In the genomic region with DNA sequence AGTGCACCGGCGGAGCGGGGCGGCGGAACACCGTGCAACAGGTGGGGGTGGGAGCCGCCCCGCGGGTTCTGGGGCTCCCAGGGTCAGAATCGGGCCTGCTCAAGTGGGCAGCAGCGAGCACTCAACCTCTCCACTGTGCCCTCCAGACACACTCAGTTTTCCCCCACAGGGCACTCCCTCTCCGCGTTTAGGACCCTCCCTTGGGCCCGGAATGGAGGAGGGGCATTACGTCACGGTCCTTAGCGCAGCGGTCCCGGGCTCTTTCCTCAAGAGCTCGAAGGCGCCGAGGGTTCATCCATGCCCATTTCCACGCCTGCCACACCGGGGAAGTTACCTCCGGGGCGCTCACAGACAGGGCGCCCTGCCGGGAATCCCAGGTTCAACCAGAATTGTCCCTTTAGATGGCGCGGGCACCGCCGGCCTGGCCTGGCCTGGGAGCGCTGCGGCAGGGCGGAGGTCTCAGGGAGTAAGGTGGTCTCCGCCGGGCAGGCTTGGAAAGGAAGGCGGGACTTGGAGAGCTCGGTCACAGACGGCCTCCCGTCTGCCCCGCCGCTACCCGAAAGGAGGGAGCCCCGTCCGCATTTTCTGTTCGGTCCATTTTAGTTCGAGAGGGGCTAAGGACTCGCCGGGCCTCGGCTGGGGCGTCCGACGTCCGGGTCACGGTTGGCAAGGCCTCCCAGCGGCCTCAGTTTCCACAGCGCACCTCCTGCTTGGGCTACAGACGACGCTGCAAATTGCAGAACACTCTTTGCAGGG, we compare ENCODE assay signal across 9 cellular contexts. TPM values are rescaled to one million over a fixed set of nuclear protein-coding genes. Genes with fewer than 3 reads are reported as not detected.
DNase-seq lines count a peak whose midpoint lies in the region; ATAC-seq and TF ChIP-seq lines count a peak whose summit lies in the region.
"Had no signal": no experiment of that assay in that cellular context is flagged by ENCODE, and none has a peak within 500 bp of the region (broad histone marks: within the 10 kb centered on the region; RNA-seq: fewer than 3 reads in every experiment).

No MANE protein-coding gene starts in this region.

- DNase-seq in right atrium auricular region (ENCODE audit: low spot score) (no peak), retinal pigment epithelial cell (ENCODE audit: low read depth) (no peak), aorta (no peak), OCI-M1 (lab: John Stamatoyannopoulos, UW) (no peak)
- DNase-seq: SIG-M5 had no signal

- no peak overlapping the region for H3K27ac ChIP-seq in SU-DHL-6 (ENCODE audit: low read depth, low read length)
- H3K27ac ChIP-seq in right atrium auricular region: no peak overlapping the region
- no peak overlapping the region for H3K27ac ChIP-seq in aorta (ENCODE audit: low read depth in 1 of 2, low read length in 2 of 2)

- H3K36me3 ChIP-seq in SU-DHL-6 (ENCODE audit: low read length) (no peaks in the 10 kb centered on the region), right atrium auricular region (no peaks in the 10 kb centered on the region), aorta (ENCODE audit: control insufficient read depth in 1 of 2, insufficient read depth in 2 of 2, low read length in 1 of 2) (no peaks in the 10 kb centered on the region)

- no peaks in the 10 kb centered on the region for H3K9me3 ChIP-seq in SU-DHL-6 (ENCODE audit: insufficient read depth, low read length)
- no peaks in the 10 kb centered on the region for H3K9me3 ChIP-seq in right atrium auricular region
- H3K9me3 ChIP-seq in aorta (ENCODE audit: control insufficient read depth, low read length): no peaks in the 10 kb centered on the region

- no peaks in the 10 kb centered on the region for H3K27me3 ChIP-seq in SU-DHL-6 (ENCODE audit: low read length)
- H3K27me3 ChIP-seq in right atrium auricular region: peaks cover 52 to 53% of the 10 kb centered on the region in 2 donors
- no peaks in the 10 kb centered on the region for H3K27me3 ChIP-seq in aorta (ENCODE audit: control insufficient read depth in 1 of 2, insufficient read depth in 2 of 2, low read length in 1 of 2)

- H3K9me2 ChIP-seq in SU-DHL-6 (replicated peaks; ENCODE audit: insufficient read depth, low read length): no peaks in the 10 kb centered on the region

- H3K4me3 ChIP-seq in GM12875 (ENCODE audit: low read depth, low read length): peak overlapping the region; percentile 50
- H3K4me3 ChIP-seq in SU-DHL-6 (ENCODE audit: insufficient read depth, low read length, poor library complexity, severe bottlenecking): peak overlapping the region; percentile 11
- H3K4me3 ChIP-seq in right atrium auricular region: peak overlapping the region; percentile 21 to 48
- peak overlapping the region; percentile 14 for H3K4me3 ChIP-seq in retinal pigment epithelial cell (ENCODE audit: low read length)
- no peak overlapping the region for H3K4me3 ChIP-seq in aorta (ENCODE audit: low read length in 2 of 2)

- H3K4me1 ChIP-seq in right atrium auricular region: peaks cover 0 to 59% of the 10 kb centered on the region in 2 donors
- H3K4me1 ChIP-seq in aorta (ENCODE audit: control insufficient read depth in 1 of 2, insufficient read depth in 2 of 2, low read length in 2 of 2): no peaks in the 10 kb centered on the region

- intact Hi-C loops in aorta (cut with DNase I): loop anchor here (2.0 to 10.0 kb wide), 4 partner anchors 290 to 378 kb away; a partner anchor contains a TSS

- H3K9ac ChIP-seq in SU-DHL-6 (ENCODE audit: low read length): no peak overlapping the region

- peak overlapping the region; percentile 42 for H3K4me2 ChIP-seq in SU-DHL-6 (ENCODE audit: low read depth, low read length, poor library complexity, severe bottlenecking)

- TF ChIP-seq CTCF in GM12875 (IDR thresholded peaks at IDR 0.05; ENCODE audit: borderline replicate concordance, insufficient read depth, low read depth, low read length) (no peak), SU-DHL-6 (IDR thresholded peaks at IDR 0.05; ENCODE audit: insufficient read depth, low read length, poor library complexity, severe bottlenecking) (no peak), right atrium auricular region (IDR thresholded peaks at IDR 0.05) (no peak), retinal pigment epithelial cell (conservative IDR thresholded peaks at IDR 0.05; ENCODE audit: low read depth, low read length) (no peak)

- no peak overlapping the region for H2AFZ ChIP-seq in SU-DHL-6 (ENCODE audit: low read depth, low read length, severe bottlenecking)

- H4K20me1 ChIP-seq in SU-DHL-6 (ENCODE audit: low read depth, low read length): no peaks in the 10 kb centered on the region

- no peaks in the 10 kb centered on the region for H3F3A ChIP-seq in SU-DHL-6 (ENCODE audit: insufficient read depth)

- H3K79me2 ChIP-seq in SU-DHL-6 (ENCODE audit: insufficient read depth, low read length): no peaks in the 10 kb centered on the region

- ATAC-seq in HG03175 (IDR thresholded peaks at IDR 0.05; ENCODE audit: unreplicated experiment): no peak
- no peak for ATAC-seq in aorta (ENCODE audit: low FRiP score)
- ATAC-seq in GM19035 (IDR thresholded peaks at IDR 0.05; ENCODE audit: unreplicated experiment): no peak

- 1 to 2% methylated on average over 54 to 60 of the region's 60 CpGs for WGBS in aorta, 2 donors

RNA-seq across cellular contexts. Expression of a gene that starts 5.1 kb away (rescaled TPM):
- total RNA-seq in right atrium auricular region: not detected
- total RNA-seq in aorta: not detected
- not detected for polyA plus RNA-seq in aorta

RNA-seq across cellular contexts. Expression of a gene that starts 9.5 kb away (rescaled TPM):
- under 1 TPM in 1 of 2 donors, not detected in 1; 0.12 TPM for total RNA-seq in right atrium auricular region
- total RNA-seq in aorta: 1 to 10 TPM; 1.2 to 1.3 TPM
- 1 to 10 TPM in 1 of 2 donors, not detected in 1; 1.0 TPM for polyA plus RNA-seq in aorta

Comparison
In these comparisons a context has a peak if more than half of its experiments do, and no peak if none do; other contexts are left out.
1. H3K4me3 ChIP-seq: peak in GM12875 (single experiment), SU-DHL-6 (single experiment), right atrium auricular region (2 of 2) and retinal pigment epithelial cell (single experiment); none in aorta (0 of 2).